11 cellular contexts compared by ENCODE assay signal in the genomic region with DNA sequence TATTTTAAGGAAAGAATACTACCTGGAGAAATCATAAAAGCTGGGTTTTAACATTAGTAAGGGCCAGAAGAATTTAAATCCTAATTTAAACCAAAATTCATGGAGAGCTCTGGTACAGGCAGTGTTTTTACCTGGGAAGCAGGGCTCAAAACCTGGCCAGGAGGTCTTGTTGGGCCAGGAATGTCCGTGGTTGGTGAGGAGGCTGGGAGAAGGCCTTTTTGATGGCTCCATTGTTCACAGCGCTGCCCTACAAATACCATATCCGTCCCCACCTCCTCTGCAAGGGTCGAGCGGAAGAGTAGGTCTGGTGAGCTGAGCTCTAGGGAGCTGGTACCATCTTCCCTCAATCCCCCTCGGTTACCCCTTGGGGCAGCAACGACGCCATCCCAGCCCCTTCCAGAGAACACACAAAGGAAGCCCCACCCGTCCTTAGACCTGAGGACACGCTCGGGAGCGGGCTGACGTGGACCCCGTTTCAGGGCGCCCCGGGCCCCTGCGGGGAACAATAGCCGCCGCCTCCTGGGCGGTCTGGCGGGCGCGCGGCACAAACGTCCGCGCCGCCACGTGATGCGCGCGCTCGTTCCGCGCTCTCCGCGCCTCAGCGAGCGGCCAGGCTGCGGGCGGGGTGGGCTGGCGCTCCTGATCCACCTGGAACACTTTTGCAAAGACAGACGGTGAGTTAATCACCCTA. TPM values are rescaled to one million over a fixed set of nuclear protein-coding genes. Genes with fewer than 3 reads are reported as not detected.
DNase-seq lines count a peak whose midpoint lies in the region; ATAC-seq, FAIRE-seq and TF ChIP-seq lines count a peak whose summit lies in the region.
"Had no signal": no experiment of that assay in that cellular context is flagged by ENCODE, and none has a peak within 500 bp of the region (broad histone marks: within the 10 kb centered on the region; RNA-seq: fewer than 3 reads in every experiment).

No MANE protein-coding gene starts in this region.

- H3K4me2 ChIP-seq in trophoblast cell (ENCODE audit: low read length), result peak overlapping the region; percentile 65

- H3K9ac ChIP-seq in trophoblast cell (ENCODE audit: low read length), result no peak overlapping the region

- H3K18ac ChIP-seq in trophoblast cell (ENCODE audit: low read length), result no peak overlapping the region

- H3K4me3 ChIP-seq in MG63, result peak overlapping the region; percentile 43
- H3K4me3 ChIP-seq in dorsolateral prefrontal cortex, result peak overlapping the region in 48 of 59 donors; percentile 5 to 63 (median 36)
- H3K4me3 ChIP-seq in trophoblast cell (ENCODE audit: low read depth, low read length), result no peak overlapping the region

- no peak for FAIRE-seq in GM12891 (lab: Jason Lieb, UNC)

- no peak for ATAC-seq in naive thymus-derived CD8-positive, alpha-beta T cell
- ATAC-seq in HG02981 (IDR thresholded peaks at IDR 0.05; ENCODE audit: unreplicated experiment) (no peak), GM18520 (IDR thresholded peaks at IDR 0.05; ENCODE audit: unreplicated experiment) (no peak)

- H3K27ac ChIP-seq in dorsolateral prefrontal cortex (peak overlapping the region in 12 of 59 donors; percentile 20 to 72 (median 54)), trophoblast cell (ENCODE audit: low read depth, low read length) (no peak overlapping the region)

- peaks cover 3 to 9% (median 7%) of the 10 kb centered on the region in 4 donors for H3K4me1 Mint-ChIP-seq in naive thymus-derived CD8-positive, alpha-beta T cell

- no peak overlapping the region for H2BK12ac ChIP-seq in trophoblast cell (ENCODE audit: low read length)

- no peak overlapping the region for H2BK120ac ChIP-seq in trophoblast cell (ENCODE audit: insufficient read depth, low read length, poor library complexity)

- no peak overlapping the region for H2AFZ ChIP-seq in trophoblast cell (ENCODE audit: insufficient read depth, low read length, poor library complexity)

- no peak overlapping the region for H3K14ac ChIP-seq in trophoblast cell (ENCODE audit: low read length)

- peaks cover 0 to 7% (median 0%) of the 10 kb centered on the region in 3 donors for H3K36me3 Mint-ChIP-seq in naive thymus-derived CD8-positive, alpha-beta T cell

- H2BK5ac ChIP-seq in trophoblast cell (ENCODE audit: low read depth, low read length, poor library complexity), result no peak overlapping the region

- peak; percentile 92 for DNase-seq in DMS79 treated with DMSO at 0.1 percent for 48 hours (lab: John Stamatoyannopoulos, UW)
- DNase-seq in MG63, result peak; percentile 9
- no peak for DNase-seq in dorsolateral prefrontal cortex
- no peak for DNase-seq in trophoblast cell
- no peak for DNase-seq in naive thymus-derived CD8-positive, alpha-beta T cell
- no peak for DNase-seq in GM12891 (ENCODE audit: insufficient read length, low spot score)
- DNase-seq: MV-4-11 had no signal

- H3K79me1 ChIP-seq in trophoblast cell (ENCODE audit: low read length), result no peaks in the 10 kb centered on the region

- H3K27me3 Mint-ChIP-seq in naive thymus-derived CD8-positive, alpha-beta T cell, result peaks cover 55 to 90% (median 80%) of the 10 kb centered on the region in 5 donors

- no peak overlapping the region for H3K27ac Mint-ChIP-seq in naive thymus-derived CD8-positive, alpha-beta T cell

- TF ChIP-seq CTCF in dorsolateral prefrontal cortex (IDR thresholded peaks at IDR 0.05 in 54 of 56, conservative IDR thresholded peaks at IDR 0.05 in 2 of 56; ENCODE audit: low read depth in 1 of 56, partially characterized antibody in 56 of 56), result no peak

- POLR2A ChIA-PET in naive thymus-derived CD8-positive, alpha-beta T cell (lab: Charles Lee), result no interaction called here

- peaks cover 0 to 3% (median 0%) of the 10 kb centered on the region in 9 donors for H3K9me3 Mint-ChIP-seq in naive thymus-derived CD8-positive, alpha-beta T cell

- peaks cover 3 to 11% of the 10 kb centered on the region in 2 experiments for H3K4me1 ChIP-seq in trophoblast cell (ENCODE audit: control insufficient read depth in 1 of 2, insufficient read depth in 2 of 2, low read length in 2 of 2)

- no peak overlapping the region for H4K91ac ChIP-seq in trophoblast cell (ENCODE audit: low read depth, low read length)

- H3K36me3 ChIP-seq in MG63, result no peaks in the 10 kb centered on the region
- H3K36me3 ChIP-seq in trophoblast cell (ENCODE audit: control insufficient read depth in 1 of 2, insufficient read depth in 2 of 2, low read length in 2 of 2), result no peaks in the 10 kb centered on the region

- no peak overlapping the region for H4K12ac ChIP-seq in trophoblast cell (ENCODE audit: low read depth, low read length)

- H3K4me3 Mint-ChIP-seq in naive thymus-derived CD8-positive, alpha-beta T cell, result peak overlapping the region in 5 of 10 donors; percentile 3 to 56 (median 45)

- H3K79me2 ChIP-seq in trophoblast cell (ENCODE audit: control insufficient read depth, insufficient read depth, low read length, poor library complexity), result no peaks in the 10 kb centered on the region

- no peak overlapping the region for H2AK5ac ChIP-seq in trophoblast cell (ENCODE audit: low read length)

- WGBS in trophoblast cell (ENCODE audit: extremely low coverage, insufficient coverage, insufficient read length), result no CpG with 5 or more reads among the region's 43 CpGs

- TF ChIP-seq POLR2A in GM12891 (IDR thresholded peaks at IDR 0.05; ENCODE audit: low read depth, low read length), result no peak

- intact Hi-C loops in dorsolateral prefrontal cortex (cut with DNase I), result loop anchor here in 1 of 2 donors (5.0 to 10.0 kb wide), 2 partner anchors 65 to 277 kb away; no protein-coding TSS in a partner anchor

- H4K8ac ChIP-seq in trophoblast cell (ENCODE audit: low read depth, low read length), result no peak overlapping the region

- H3K9me3 ChIP-seq in MG63 (no peaks in the 10 kb centered on the region), trophoblast cell (ENCODE audit: insufficient read depth, low read depth, low read length) (peaks cover 7% of the 10 kb centered on the region)

- no peak overlapping the region for H3K23ac ChIP-seq in trophoblast cell (ENCODE audit: low read length)

- no peak overlapping the region for H3K4ac ChIP-seq in trophoblast cell (ENCODE audit: low read depth, low read length)

- no peaks in the 10 kb centered on the region for H3K27me3 ChIP-seq in MG63
- H3K27me3 ChIP-seq in dorsolateral prefrontal cortex, result peaks cover 15 to 95% (median 79%) of the 10 kb centered on the region in 45 donors
- H3K27me3 ChIP-seq in trophoblast cell (ENCODE audit: insufficient read depth, low read length), result peaks cover 72% of the 10 kb centered on the region

TF ChIP-seq in GM12891, 5 proteins besides CTCF, POLR2A, EP300 and RAD21:
- TF ChIP-seq POU2F2 (IDR thresholded peaks at IDR 0.05; ENCODE audit: low read depth, low read length) (no peak), POLR2AphosphoS5 (IDR thresholded peaks at IDR 0.05; ENCODE audit: low read depth, low read length) (no peak), PAX5 (IDR thresholded peaks at IDR 0.05; ENCODE audit: insufficient read depth, low read length, severe bottlenecking) (no peak), SPI1 (IDR thresholded peaks at IDR 0.05; ENCODE audit: low read depth, low read length) (no peak), TAF1 (IDR thresholded peaks at IDR 0.05; ENCODE audit: low read depth, low read length) (no peak)

RNA-seq across cellular contexts. Expression of gene HOXD1, which starts 10.7 kb away (rescaled TPM):
- total RNA-seq in MG63 (2014; rRNA removed; shearing (Covaris generic); ENCODE audit: low replicate concordance), result 0.20 TPM in 1 of 2 replicates, not detected in the other
- total RNA-seq in dorsolateral prefrontal cortex, result 1 to 10 TPM in 81 of 120 experiments, under 1 TPM in 32, not detected in 7; 0.23 to 9.3 (median 1.6) TPM
- not detected in 2 replicates for polyA plus RNA-seq in trophoblast cell (2013)
- not detected for total RNA-seq in naive thymus-derived CD8-positive, alpha-beta T cell
- polyA plus RNA-seq in naive thymus-derived CD8-positive, alpha-beta T cell, result not detected
- polyA plus RNA-seq in GM12891 (2012; ENCODE audit: low read depth, missing spikeins), result not detected
- total RNA-seq: liver, temporal lobe had no signal
- polyA plus RNA-seq: liver had no signal

RNA-seq across cellular contexts. Expression of gene HOXD3, which starts 20.6 kb away (rescaled TPM):
- total RNA-seq in MG63 (2014; rRNA removed; shearing (Covaris generic); ENCODE audit: low replicate concordance), result 0.32 and 1.5 TPM in 2 replicates
- total RNA-seq in dorsolateral prefrontal cortex, result 1 to 10 TPM in 1 of 120 experiments, under 1 TPM in 43, not detected in 76; 0.19 to 1.1 (median 0.33) TPM
- not detected in 2 replicates for polyA plus RNA-seq in trophoblast cell (2013)
- not detected for total RNA-seq in naive thymus-derived CD8-positive, alpha-beta T cell
- polyA plus RNA-seq in naive thymus-derived CD8-positive, alpha-beta T cell, result not detected
- polyA plus RNA-seq in GM12891 (2012; ENCODE audit: low read depth, missing spikeins), result not detected
- total RNA-seq: liver, temporal lobe had no signal
- polyA plus RNA-seq: liver had no signal

RNA-seq across cellular contexts. Expression of gene HOXD4, which starts 26.4 kb away (rescaled TPM):
- total RNA-seq in MG63 (2014; rRNA removed; shearing (Covaris generic); ENCODE audit: low replicate concordance), result 0.26 TPM in 1 of 2 replicates, not detected in the other
- not detected for total RNA-seq in dorsolateral prefrontal cortex
- polyA plus RNA-seq in trophoblast cell (2013), result not detected in 2 replicates
- not detected for total RNA-seq in naive thymus-derived CD8-positive, alpha-beta T cell
- not detected for polyA plus RNA-seq in naive thymus-derived CD8-positive, alpha-beta T cell
- not detected for polyA plus RNA-seq in GM12891 (2012; ENCODE audit: low read depth, missing spikeins)
- total RNA-seq: liver, temporal lobe had no signal
- polyA plus RNA-seq: liver had no signal

RNA-seq across cellular contexts. Expression of gene HOXD8, which starts 48.2 kb away (rescaled TPM):
- total RNA-seq in MG63 (2014; rRNA removed; shearing (Covaris generic); ENCODE audit: low replicate concordance), result 13.4 and 15.5 TPM in 2 replicates
- not detected for total RNA-seq in dorsolateral prefrontal cortex
- 0.06 and 0.08 TPM in 2 replicates for polyA plus RNA-seq in trophoblast cell (2013)
- not detected for total RNA-seq in naive thymus-derived CD8-positive, alpha-beta T cell
- not detected for polyA plus RNA-seq in naive thymus-derived CD8-positive, alpha-beta T cell
- polyA plus RNA-seq in GM12891 (2012; ENCODE audit: low read depth, missing spikeins), result not detected

RNA-seq across cellular contexts. Expression of gene HOXD9, which starts 55.2 kb away (rescaled TPM):
- 0.16 and 2.3 TPM in 2 replicates for total RNA-seq in MG63 (2014; rRNA removed; shearing (Covaris generic); ENCODE audit: low replicate concordance)
- under 1 TPM in 1 of 120 experiments, not detected in 119; 0.23 TPM for total RNA-seq in dorsolateral prefrontal cortex
- polyA plus RNA-seq in trophoblast cell (2013), result 0.23 and 0.49 TPM in 2 replicates
- not detected for total RNA-seq in naive thymus-derived CD8-positive, alpha-beta T cell
- not detected for polyA plus RNA-seq in naive thymus-derived CD8-positive, alpha-beta T cell
- polyA plus RNA-seq in GM12891 (2012; ENCODE audit: low read depth, missing spikeins), result not detected
- total RNA-seq: liver, temporal lobe had no signal

Comparison
In these comparisons a context has a peak if more than half of its experiments do, and no peak if none do; other contexts are left out.
1. DNase-seq: peak in DMS79 treated with DMSO at 0.1 percent for 48 hours (single experiment) and MG63 (single experiment); none in dorsolateral prefrontal cortex (0 of 10), trophoblast cell (0 of 2), naive thymus-derived CD8-positive, alpha-beta T cell (0 of 10) and GM12891 (single experiment).